ENCODE assay signal across 1 cellular context in the genomic region with DNA sequence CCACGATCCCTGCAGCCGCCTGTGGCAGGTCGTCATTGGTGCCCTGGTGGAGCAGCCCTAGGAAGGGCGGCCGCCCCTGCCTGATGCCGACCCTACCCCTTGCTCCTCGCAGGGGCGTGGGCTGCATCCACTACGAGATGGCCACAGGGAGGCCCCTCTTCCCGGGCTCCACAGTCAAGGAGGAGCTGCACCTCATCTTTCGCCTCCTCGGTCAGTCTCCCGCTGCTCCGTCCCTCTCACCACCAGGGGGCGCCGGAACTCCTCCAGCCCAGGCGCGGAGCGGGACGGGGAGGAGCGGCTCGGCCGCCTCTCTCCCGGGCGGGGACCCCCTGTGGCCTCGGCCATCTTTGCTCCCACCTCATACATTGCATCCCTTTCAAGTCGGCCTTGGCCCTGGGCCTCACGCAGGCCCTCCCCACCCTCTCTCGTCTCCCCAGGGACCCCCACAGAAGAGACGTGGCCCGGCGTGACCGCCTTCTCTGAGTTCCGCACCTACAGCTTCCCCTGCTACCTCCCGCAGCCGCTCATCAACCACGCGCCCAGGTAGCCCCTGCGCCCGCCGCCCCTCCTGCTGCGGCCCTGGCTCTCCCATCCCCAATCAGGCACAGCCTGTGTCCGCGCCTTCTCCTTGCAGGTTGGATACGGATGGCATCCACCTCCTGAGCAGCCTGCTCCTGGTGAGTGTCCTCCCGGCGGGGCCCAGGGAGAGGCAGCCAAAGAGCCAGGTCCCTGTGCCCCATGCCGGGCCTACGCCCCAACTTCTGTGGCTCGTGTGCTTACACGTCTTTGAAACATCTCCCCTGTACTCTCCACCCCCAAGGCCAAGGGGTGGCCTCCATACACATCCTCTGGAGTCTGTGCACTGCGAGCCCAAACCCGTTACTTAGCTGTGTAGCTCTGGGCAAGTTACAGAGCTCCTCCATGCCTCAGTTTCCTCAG.
TF ChIP-seq lines count a peak whose summit lies in the region.

No MANE protein-coding gene starts in this region.

TF ChIP-seq in GM23338, 12 proteins besides CTCF, POLR2A, EP300 and RAD21:
- TF ChIP-seq, protein P1, sequence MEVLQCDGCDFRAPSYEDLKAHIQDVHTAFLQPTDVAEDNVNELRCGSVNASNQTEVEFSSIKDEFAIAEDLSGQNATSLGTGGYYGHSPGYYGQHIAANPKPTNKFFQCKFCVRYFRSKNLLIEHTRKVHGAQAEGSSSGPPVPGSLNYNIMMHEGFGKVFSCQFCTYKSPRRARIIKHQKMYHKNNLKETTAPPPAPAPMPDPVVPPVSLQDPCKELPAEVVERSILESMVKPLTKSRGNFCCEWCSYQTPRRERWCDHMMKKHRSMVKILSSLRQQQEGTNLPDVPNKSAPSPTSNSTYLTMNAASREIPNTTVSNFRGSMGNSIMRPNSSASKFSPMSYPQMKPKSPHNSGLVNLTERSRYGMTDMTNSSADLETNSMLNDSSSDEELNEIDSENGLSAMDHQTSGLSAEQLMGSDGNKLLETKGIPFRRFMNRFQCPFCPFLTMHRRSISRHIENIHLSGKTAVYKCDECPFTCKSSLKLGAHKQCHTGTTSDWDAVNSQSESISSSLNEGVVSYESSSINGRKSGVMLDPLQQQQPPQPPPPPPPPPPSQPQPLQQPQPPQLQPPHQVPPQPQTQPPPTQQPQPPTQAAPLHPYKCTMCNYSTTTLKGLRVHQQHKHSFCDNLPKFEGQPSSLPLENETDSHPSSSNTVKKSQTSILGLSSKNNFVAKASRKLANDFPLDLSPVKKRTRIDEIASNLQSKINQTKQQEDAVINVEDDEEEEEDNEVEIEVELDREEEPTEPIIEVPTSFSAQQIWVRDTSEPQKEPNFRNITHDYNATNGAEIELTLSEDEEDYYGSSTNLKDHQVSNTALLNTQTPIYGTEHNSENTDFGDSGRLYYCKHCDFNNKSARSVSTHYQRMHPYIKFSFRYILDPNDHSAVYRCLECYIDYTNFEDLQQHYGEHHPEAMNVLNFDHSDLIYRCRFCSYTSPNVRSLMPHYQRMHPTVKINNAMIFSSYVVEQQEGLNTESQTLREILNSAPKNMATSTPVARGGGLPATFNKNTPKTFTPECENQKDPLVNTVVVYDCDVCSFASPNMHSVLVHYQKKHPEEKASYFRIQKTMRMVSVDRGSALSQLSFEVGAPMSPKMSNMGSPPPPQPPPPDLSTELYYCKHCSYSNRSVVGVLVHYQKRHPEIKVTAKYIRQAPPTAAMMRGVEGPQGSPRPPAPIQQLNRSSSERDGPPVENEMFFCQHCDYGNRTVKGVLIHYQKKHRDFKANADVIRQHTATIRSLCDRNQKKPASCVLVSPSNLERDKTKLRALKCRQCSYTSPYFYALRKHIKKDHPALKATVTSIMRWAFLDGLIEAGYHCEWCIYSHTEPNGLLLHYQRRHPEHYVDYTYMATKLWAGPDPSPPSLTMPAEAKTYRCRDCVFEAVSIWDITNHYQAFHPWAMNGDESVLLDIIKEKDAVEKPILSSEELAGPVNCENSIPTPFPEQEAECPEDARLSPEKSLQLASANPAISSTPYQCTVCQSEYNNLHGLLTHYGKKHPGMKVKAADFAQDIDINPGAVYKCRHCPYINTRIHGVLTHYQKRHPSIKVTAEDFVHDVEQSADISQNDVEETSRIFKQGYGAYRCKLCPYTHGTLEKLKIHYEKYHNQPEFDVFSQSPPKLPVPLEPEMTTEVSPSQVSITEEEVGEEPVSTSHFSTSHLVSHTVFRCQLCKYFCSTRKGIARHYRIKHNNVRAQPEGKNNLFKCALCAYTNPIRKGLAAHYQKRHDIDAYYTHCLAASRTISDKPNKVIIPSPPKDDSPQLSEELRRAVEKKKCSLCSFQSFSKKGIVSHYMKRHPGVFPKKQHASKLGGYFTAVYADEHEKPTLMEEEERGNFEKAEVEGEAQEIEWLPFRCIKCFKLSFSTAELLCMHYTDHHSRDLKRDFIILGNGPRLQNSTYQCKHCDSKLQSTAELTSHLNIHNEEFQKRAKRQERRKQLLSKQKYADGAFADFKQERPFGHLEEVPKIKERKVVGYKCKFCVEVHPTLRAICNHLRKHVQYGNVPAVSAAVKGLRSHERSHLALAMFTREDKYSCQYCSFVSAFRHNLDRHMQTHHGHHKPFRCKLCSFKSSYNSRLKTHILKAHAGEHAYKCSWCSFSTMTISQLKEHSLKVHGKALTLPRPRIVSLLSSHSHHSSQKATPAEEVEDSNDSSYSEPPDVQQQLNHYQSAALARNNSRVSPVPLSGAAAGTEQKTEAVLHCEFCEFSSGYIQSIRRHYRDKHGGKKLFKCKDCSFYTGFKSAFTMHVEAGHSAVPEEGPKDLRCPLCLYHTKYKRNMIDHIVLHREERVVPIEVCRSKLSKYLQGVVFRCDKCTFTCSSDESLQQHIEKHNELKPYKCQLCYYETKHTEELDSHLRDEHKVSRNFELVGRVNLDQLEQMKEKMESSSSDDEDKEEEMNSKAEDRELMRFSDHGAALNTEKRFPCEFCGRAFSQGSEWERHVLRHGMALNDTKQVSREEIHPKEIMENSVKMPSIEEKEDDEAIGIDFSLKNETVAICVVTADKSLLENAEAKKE (CRISPR knock-in tag; IDR thresholded peaks at IDR 0.05), result no peak
- TF ChIP-seq EZH2phosphoT487 (IDR thresholded peaks at IDR 0.05; ENCODE audit: unreplicated experiment) (no peak), CREB1 (CRISPR knock-in tag; IDR thresholded peaks at IDR 0.05; ENCODE audit: low read depth) (0 out of 2 replicates have a peak, but pooled peaks have one; percentile 49), EZH2 (IDR thresholded peaks at IDR 0.05; ENCODE audit: low read depth, unreplicated experiment) (no peak), JUNB (IDR thresholded peaks at IDR 0.05; ENCODE audit: unreplicated experiment) (no peak), POLR2AphosphoS5 (IDR thresholded peaks at IDR 0.05; ENCODE audit: low read depth) (0 out of 2 replicates have a peak, but pooled peaks have one; percentile 19)
- TF ChIP-seq, protein P2, sequence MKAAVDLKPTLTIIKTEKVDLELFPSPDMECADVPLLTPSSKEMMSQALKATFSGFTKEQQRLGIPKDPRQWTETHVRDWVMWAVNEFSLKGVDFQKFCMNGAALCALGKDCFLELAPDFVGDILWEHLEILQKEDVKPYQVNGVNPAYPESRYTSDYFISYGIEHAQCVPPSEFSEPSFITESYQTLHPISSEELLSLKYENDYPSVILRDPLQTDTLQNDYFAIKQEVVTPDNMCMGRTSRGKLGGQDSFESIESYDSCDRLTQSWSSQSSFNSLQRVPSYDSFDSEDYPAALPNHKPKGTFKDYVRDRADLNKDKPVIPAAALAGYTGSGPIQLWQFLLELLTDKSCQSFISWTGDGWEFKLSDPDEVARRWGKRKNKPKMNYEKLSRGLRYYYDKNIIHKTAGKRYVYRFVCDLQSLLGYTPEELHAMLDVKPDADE (IDR thresholded peaks at IDR 0.05), result no peak
